22 cellular contexts compared by ENCODE assay signal in genomic region chr2:128624956-128625355, GRCh38.
"Had no signal": no experiment of that assay in that cellular context is flagged by ENCODE, and none has a peak within 500 bp of the region (broad histone marks: within the 10 kb centered on the region; RNA-seq: fewer than 3 reads in every experiment).

No MANE protein-coding gene starts in this region.

- H3K4me3 Mint-ChIP-seq: activated B cell treated with CpG ODN at 0.5 μM for 24 hours; activated CD4-positive, alpha-beta memory T cell treated with anti-CD3 and anti-CD28 coated beads, Interleukin-2, amount 10 ng/mL, durations not matched to agents 7 days and 5 days; immature natural killer cell had no signal

- H3K9me3 Mint-ChIP-seq: activated B cell treated with CpG ODN at 0.5 μM for 24 hours; activated CD4-positive, alpha-beta memory T cell treated with anti-CD3 and anti-CD28 coated beads, Interleukin-2, amount 10 ng/mL, durations not matched to agents 7 days and 5 days; activated naive CD8-positive, alpha-beta T cell treated with anti-CD3 and anti-CD28 coated beads for 36 hours; immature natural killer cell; naive thymus-derived CD8-positive, alpha-beta T cell had no signal

- H3K4me3 ChIP-seq: esophagus muscularis mucosa, gastroesophageal sphincter, heart right ventricle, psoas muscle, skin epidermis, stomach had no signal

- FAIRE-seq: endothelial cell of umbilical vein had no signal

- H3K4me1 ChIP-seq: esophagus muscularis mucosa, gastroesophageal sphincter, psoas muscle had no signal

- DNase-seq: activated B cell treated with CpG ODN at 0.5 μM for 24 hours; activated CD4-positive, alpha-beta memory T cell treated with anti-CD3 and anti-CD28 coated beads, Interleukin-2, amount 10 ng/mL, durations not matched to agents 7 days and 5 days; activated naive CD4-positive, alpha-beta T cell; activated naive CD8-positive, alpha-beta T cell treated with anti-CD3 and anti-CD28 coated beads for 36 hours; amniotic stem cell; dermis blood vessel endothelial cell; effector memory CD4-positive, alpha-beta T cell; heart right ventricle; immature natural killer cell; mesendoderm; nucleus accumbens; stimulated activated CD4-positive, alpha-beta T cell treated with anti-CD3 and anti-CD28 coated beads, Interleukin-2, amount 100 ng/mL, for 48 hours; stomach; trophoblast cell had no signal

- H3K9me3 ChIP-seq: esophagus muscularis mucosa, gastroesophageal sphincter, heart right ventricle, psoas muscle, stomach had no signal

- ATAC-seq: naive thymus-derived CD8-positive, alpha-beta T cell; right cardiac atrium had no signal

- H3K36me3 ChIP-seq: esophagus muscularis mucosa, gastroesophageal sphincter, heart right ventricle, stomach had no signal

- H3K27me3 ChIP-seq: esophagus muscularis mucosa, gastroesophageal sphincter, stomach had no signal

- H3K27ac Mint-ChIP-seq: activated B cell treated with CpG ODN at 0.5 μM for 24 hours; activated CD4-positive, alpha-beta memory T cell treated with anti-CD3 and anti-CD28 coated beads, Interleukin-2, amount 10 ng/mL, durations not matched to agents 7 days and 5 days; immature natural killer cell; naive thymus-derived CD8-positive, alpha-beta T cell had no signal

- H3K4me1 Mint-ChIP-seq: activated B cell treated with CpG ODN at 0.5 μM for 24 hours, immature natural killer cell had no signal

- H3K27ac ChIP-seq: esophagus muscularis mucosa, gastroesophageal sphincter, heart right ventricle, psoas muscle, stomach had no signal

- H3K36me3 Mint-ChIP-seq: activated CD8-positive, alpha-beta memory T cell treated with anti-CD3 and anti-CD28 coated beads, Interleukin-2, amount 10 ng/mL, durations not matched to agents 7 days and 5 days; activated naive CD8-positive, alpha-beta T cell treated with anti-CD3 and anti-CD28 coated beads for 36 hours; immature natural killer cell; naive thymus-derived CD8-positive, alpha-beta T cell had no signal

- H3K27me3 Mint-ChIP-seq: activated B cell treated with CpG ODN at 0.5 μM for 24 hours had no signal
